ENCODE assay signal across 24 cellular contexts in genomic region chr7:22628112-22628511, GRCh38.
"Had no signal": no experiment of that assay in that cellular context is flagged by ENCODE, and none has a peak within 500 bp of the region (broad histone marks: within the 10 kb centered on the region; RNA-seq: fewer than 3 reads in every experiment).

No MANE protein-coding gene starts in this region.

- DNase-seq: activated CD4-positive, alpha-beta T cell treated with anti-CD3 and anti-CD28 coated beads, Interleukin-2, amount 10 ng/mL, durations not matched to agents 7 days and 5 days; activated CD4-positive, CD25-positive, alpha-beta regulatory T cell treated with anti-CD3 and anti-CD28 coated beads, Interleukin-2, amount 50 U/mL, for 72 hours; activated CD8-positive, alpha-beta memory T cell treated with anti-CD3 and anti-CD28 coated beads, Interleukin-2, amount 10 ng/mL, durations not matched to agents 7 days and 5 days; activated CD8-positive, alpha-beta T cell treated with anti-CD3 and anti-CD28 coated beads for 36 hours; activated effector memory CD4-positive, alpha-beta T cell treated with anti-CD3 and anti-CD28 coated beads, Interleukin-2, amount 50 U/mL, for 16 hours; activated naive CD4-positive, alpha-beta T cell treated with anti-CD3 and anti-CD28 coated beads, Interleukin-2, amount 10 ng/mL, durations not matched to agents 7 days and 5 days; activated T-cell treated with anti-CD3 and anti-CD28 coated beads for 4 hours; amygdala; cortex of kidney; endodermal cell; esophagus squamous epithelium; gastrocnemius medialis; left ventricle myocardium superior; mammary epithelial cell; midbrain; natural killer cell; stimulated activated CD4-positive, alpha-beta T cell treated with anti-CD3 and anti-CD28 coated beads, Interleukin-4, amount 100 ng/mL, for 1 hour; stimulated activated naive CD4-positive, alpha-beta T cell; WERI-Rb-1 had no signal

- H3K9me3 ChIP-seq: esophagus squamous epithelium, gastrocnemius medialis, prostate gland, thoracic aorta, vagina had no signal

- H3K4me3 Mint-ChIP-seq: activated CD4-positive, alpha-beta T cell treated with anti-CD3 and anti-CD28 coated beads, Interleukin-2, amount 10 ng/mL, durations not matched to agents 7 days and 5 days; activated CD8-positive, alpha-beta memory T cell treated with anti-CD3 and anti-CD28 coated beads, Interleukin-2, amount 10 ng/mL, durations not matched to agents 7 days and 5 days; activated CD8-positive, alpha-beta T cell treated with anti-CD3 and anti-CD28 coated beads for 36 hours; activated naive CD4-positive, alpha-beta T cell treated with anti-CD3 and anti-CD28 coated beads, Interleukin-2, amount 10 ng/mL, durations not matched to agents 7 days and 5 days; endodermal cell; natural killer cell; type B pancreatic cell had no signal

- H3K4me1 Mint-ChIP-seq: activated CD4-positive, alpha-beta T cell treated with anti-CD3 and anti-CD28 coated beads, Interleukin-2, amount 10 ng/mL, durations not matched to agents 7 days and 5 days; activated CD8-positive, alpha-beta memory T cell treated with anti-CD3 and anti-CD28 coated beads, Interleukin-2, amount 10 ng/mL, durations not matched to agents 7 days and 5 days; natural killer cell had no signal

- H3K27me3 ChIP-seq: cardiac muscle cell, esophagus squamous epithelium, gastrocnemius medialis, vagina had no signal

- H3K27me3 Mint-ChIP-seq: type B pancreatic cell had no signal

- H3K36me3 ChIP-seq: cardiac muscle cell, esophagus squamous epithelium, gastrocnemius medialis, prostate gland, thoracic aorta, vagina, WERI-Rb-1 had no signal

- H3K36me3 Mint-ChIP-seq: activated CD8-positive, alpha-beta memory T cell treated with anti-CD3 and anti-CD28 coated beads, Interleukin-2, amount 10 ng/mL, durations not matched to agents 7 days and 5 days; activated naive CD4-positive, alpha-beta T cell treated with anti-CD3 and anti-CD28 coated beads, Interleukin-2, amount 10 ng/mL, durations not matched to agents 7 days and 5 days; natural killer cell; type B pancreatic cell had no signal

- H3K9me3 Mint-ChIP-seq: activated CD4-positive, alpha-beta T cell treated with anti-CD3 and anti-CD28 coated beads, Interleukin-2, amount 10 ng/mL, durations not matched to agents 7 days and 5 days; activated CD8-positive, alpha-beta T cell treated with anti-CD3 and anti-CD28 coated beads for 36 hours; activated naive CD4-positive, alpha-beta T cell treated with anti-CD3 and anti-CD28 coated beads, Interleukin-2, amount 10 ng/mL, durations not matched to agents 7 days and 5 days; endodermal cell; natural killer cell; type B pancreatic cell had no signal

- ATAC-seq: activated CD8-positive, alpha-beta memory T cell treated with anti-CD3 and anti-CD28 coated beads, Interleukin-2, amount 10 ng/mL, durations not matched to agents 7 days and 5 days; activated CD8-positive, alpha-beta T cell treated with anti-CD3 and anti-CD28 coated beads for 36 hours; gastrocnemius medialis; left ventricle myocardium superior; natural killer cell had no signal

- H3K27ac Mint-ChIP-seq: activated CD4-positive, alpha-beta T cell treated with anti-CD3 and anti-CD28 coated beads, Interleukin-2, amount 10 ng/mL, durations not matched to agents 7 days and 5 days; activated CD8-positive, alpha-beta memory T cell treated with anti-CD3 and anti-CD28 coated beads, Interleukin-2, amount 10 ng/mL, durations not matched to agents 7 days and 5 days; activated CD8-positive, alpha-beta T cell treated with anti-CD3 and anti-CD28 coated beads for 36 hours; activated naive CD4-positive, alpha-beta T cell treated with anti-CD3 and anti-CD28 coated beads, Interleukin-2, amount 10 ng/mL, durations not matched to agents 7 days and 5 days; endodermal cell; natural killer cell; type B pancreatic cell had no signal

- H3K4me3 ChIP-seq: cardiac muscle cell, esophagus squamous epithelium, gastrocnemius medialis, prostate gland, thoracic aorta, vagina had no signal

- H3K4me1 ChIP-seq: gastrocnemius medialis, prostate gland, vagina had no signal

- H3K27ac ChIP-seq: cardiac muscle cell, esophagus squamous epithelium, gastrocnemius medialis, prostate gland, thoracic aorta, vagina, WERI-Rb-1 had no signal
